11 cellular contexts compared by ENCODE assay signal in genomic region chr1:984476-984814, GRCh38. TPM values are rescaled to one million over a fixed set of nuclear protein-coding genes. Genes with fewer than 3 reads are reported as not detected.
DNase-seq lines count a peak whose midpoint lies in the region; ATAC-seq, FAIRE-seq and TF ChIP-seq lines count a peak whose summit lies in the region.
"Had no signal": no experiment of that assay in that cellular context is flagged by ENCODE, and none has a peak within 500 bp of the region (broad histone marks: within the 10 kb centered on the region; RNA-seq: fewer than 3 reads in every experiment).

No MANE protein-coding gene starts in this region.

- H3K4me1 Mint-ChIP-seq in osteocyte (ENCODE audit: unreplicated experiment), result no peaks in the 10 kb centered on the region

- H3K27me3 Mint-ChIP-seq in osteocyte (ENCODE audit: unreplicated experiment), result no peaks in the 10 kb centered on the region

- H3K4me3 Mint-ChIP-seq in osteocyte (ENCODE audit: unreplicated experiment), result no peak overlapping the region
- H3K4me3 Mint-ChIP-seq: activated naive CD4-positive, alpha-beta T cell treated with anti-CD3 and anti-CD28 coated beads for 36 hours had no signal

- no peak overlapping the region for H3K27ac Mint-ChIP-seq in osteocyte (ENCODE audit: unreplicated experiment)
- H3K27ac Mint-ChIP-seq: activated naive CD4-positive, alpha-beta T cell treated with anti-CD3 and anti-CD28 coated beads for 36 hours had no signal

- no peaks in the 10 kb centered on the region for H3K79me2 ChIP-seq in hepatocyte

- H3K36me3 Mint-ChIP-seq in osteocyte (ENCODE audit: unreplicated experiment), result no peaks in the 10 kb centered on the region

- peak overlapping the region; percentile 95 for H3K4me2 ChIP-seq in hepatocyte

- 61 to 63% methylated on average over 12 of the region's 12 CpGs for WGBS in heart right ventricle, 2 donors
- WGBS in hepatocyte (ENCODE audit: low lambda C conversion rate, missing lambda C conversion rate), result 61% methylated on average over 11 of the region's 12 CpGs
- 42 to 53% (median 53%) methylated on average over 12 of the region's 12 CpGs for WGBS in small intestine, 3 donors

- DNase-seq in cardiac muscle cell (ENCODE audit: low read depth in 1 of 2, low spot score in 1 of 2) (no peak), heart right ventricle (no peak), RWPE2 (ENCODE audit: low spot score) (no peak), hepatocyte (ENCODE audit: low spot score) (no peak), small intestine (peak; percentile 13), osteocyte (ENCODE audit: extremely low spot score, unreplicated experiment) (no peak), inferior parietal cortex (ENCODE audit: extremely low spot score) (no peak)
- DNase-seq: DMS79 had no signal

- no peaks in the 10 kb centered on the region for H3K9me3 Mint-ChIP-seq in osteocyte (ENCODE audit: unreplicated experiment)
- H3K9me3 Mint-ChIP-seq: activated naive CD4-positive, alpha-beta T cell treated with anti-CD3 and anti-CD28 coated beads for 36 hours had no signal

- H3K9me2 ChIP-seq in hepatocyte (replicated peaks; ENCODE audit: insufficient read depth), result no peaks in the 10 kb centered on the region

- H3K27ac ChIP-seq in cardiac muscle cell, result no peak overlapping the region
- H3K27ac ChIP-seq in heart right ventricle, result no peak overlapping the region
- no peak overlapping the region for H3K27ac ChIP-seq in RWPE2 (ENCODE audit: poor library complexity, severe bottlenecking)
- H3K27ac ChIP-seq in hepatocyte, result no peak overlapping the region
- H3K27ac ChIP-seq in small intestine (ENCODE audit: low read depth in 1 of 2, low read length in 1 of 2), result no peak overlapping the region
- H3K27ac ChIP-seq: VCaP had no signal

- TF ChIP-seq CTCF in cardiac muscle cell (IDR thresholded peaks at IDR 0.05; ENCODE audit: low read depth, low read length) (no peak), heart right ventricle (IDR thresholded peaks at IDR 0.05) (peak in 4 of 9 donors; percentile 15 to 43 (median 22)), RWPE2 (IDR thresholded peaks at IDR 0.05; ENCODE audit: poor library complexity, severe bottlenecking) (peak; percentile 62), hepatocyte (IDR thresholded peaks at IDR 0.05; ENCODE audit: poor library complexity) (no peak), osteocyte (IDR thresholded peaks at IDR 0.05) (no peak)

- intact Hi-C loops in heart right ventricle (cut with DNase I), result loop anchor here in 8 of 10 donors (2.0 to 5.0 kb wide), 3 partner anchors 78 to 83 kb away; no protein-coding TSS in a partner anchor

- no peaks in the 10 kb centered on the region for H4K20me1 ChIP-seq in hepatocyte (ENCODE audit: insufficient read depth, poor library complexity, severe bottlenecking)

- no peak for FAIRE-seq in small intestine (lab: Jason Lieb, UNC)

- H3K4me1 ChIP-seq in cardiac muscle cell (ENCODE audit: low read depth), result peaks cover 3% of the 10 kb centered on the region
- H3K4me1 ChIP-seq in heart right ventricle, result peaks cover 0 to 37% (median 3%) of the 10 kb centered on the region in 9 donors
- no peaks in the 10 kb centered on the region for H3K4me1 ChIP-seq in RWPE2 (ENCODE audit: insufficient read depth, poor library complexity, severe bottlenecking)
- H3K4me1 ChIP-seq in hepatocyte (ENCODE audit: insufficient read depth), result no peaks in the 10 kb centered on the region
- H3K4me1 ChIP-seq in small intestine (ENCODE audit: control insufficient read depth in 2 of 2, insufficient read depth in 1 of 2, low read depth in 1 of 2, low read length in 1 of 2), result no peaks in the 10 kb centered on the region

- H3K36me3 ChIP-seq in cardiac muscle cell (no peaks in the 10 kb centered on the region), heart right ventricle (no peaks in the 10 kb centered on the region), RWPE2 (ENCODE audit: low read depth) (no peaks in the 10 kb centered on the region), hepatocyte (replicated peaks; ENCODE audit: insufficient read depth, low read depth) (no peaks in the 10 kb centered on the region), small intestine (ENCODE audit: control insufficient read depth in 2 of 2, insufficient read depth in 2 of 2, low read length in 2 of 2) (no peaks in the 10 kb centered on the region)

- H3K27me3 ChIP-seq in cardiac muscle cell, result peaks cover 56% of the 10 kb centered on the region
- peaks cover 0 to 31% (median 7%) of the 10 kb centered on the region in 7 donors for H3K27me3 ChIP-seq in heart right ventricle
- H3K27me3 ChIP-seq in RWPE2 (ENCODE audit: insufficient read depth, poor library complexity, severe bottlenecking), result peaks cover 5% of the 10 kb centered on the region
- peaks cover 6% of the 10 kb centered on the region for H3K27me3 ChIP-seq in hepatocyte
- peaks cover 0 to 5% of the 10 kb centered on the region in 2 donors for H3K27me3 ChIP-seq in small intestine (ENCODE audit: control insufficient read depth in 2 of 2, insufficient read depth in 2 of 2, low read length in 2 of 2)

- H3K9me3 ChIP-seq in cardiac muscle cell (ENCODE audit: low read depth) (no peaks in the 10 kb centered on the region), heart right ventricle (peaks cover 0 to 5% (median 0%) of the 10 kb centered on the region in 11 donors), RWPE2 (ENCODE audit: severe bottlenecking) (no peaks in the 10 kb centered on the region), hepatocyte (ENCODE audit: low read depth) (no peaks in the 10 kb centered on the region), small intestine (ENCODE audit: control insufficient read depth, low read depth) (no peaks in the 10 kb centered on the region)

- H2AFZ ChIP-seq in hepatocyte, result peak overlapping the region; percentile 60

- ATAC-seq in heart right ventricle (no peak), RWPE2 (ENCODE audit: low read depth) (no peak), GM21390 (IDR thresholded peaks at IDR 0.05; ENCODE audit: unreplicated experiment) (no peak)

- H3K4me3 ChIP-seq in cardiac muscle cell, result peak overlapping the region; percentile 13
- H3K4me3 ChIP-seq in heart right ventricle, result peak overlapping the region in 5 of 10 donors; percentile 23 to 39 (median 32)
- no peak overlapping the region for H3K4me3 ChIP-seq in RWPE2 (ENCODE audit: severe bottlenecking)
- H3K4me3 ChIP-seq in hepatocyte, result no peak overlapping the region
- no peak overlapping the region for H3K4me3 ChIP-seq in small intestine (ENCODE audit: low read depth in 1 of 2, low read length in 2 of 2)

RNA-seq across cellular contexts. Expression of gene PERM1, which starts 2.6 kb away (rescaled TPM):
- total RNA-seq in cardiac muscle cell (0.49 and 1.0 TPM in 2 replicates), heart right ventricle (100 to 1,000 TPM in 8 of 10 donors, 10 to 100 TPM in 2; 66.2 to 238 (median 122) TPM), hepatocyte (not detected in 2 replicates), osteocyte (0.13 TPM in 1 of 2 replicates, not detected in the other)
- polyA plus RNA-seq in cardiac muscle cell (0.71 and 0.77 TPM in 2 replicates), heart right ventricle (100 to 1,000 TPM in 1 of 2 donors, 10 to 100 TPM in 1; 55.1 to 513 TPM), hepatocyte (1.3 and 1.6 TPM in 2 replicates), small intestine (1 to 10 TPM in 1 of 3 donors, under 1 TPM in 1, not detected in 1; 0.30 to 1.6 TPM)
- total RNA-seq: activated naive CD4-positive, alpha-beta T cell treated with anti-CD3 and anti-CD28 coated beads for 36 hours had no signal

RNA-seq across cellular contexts. Expression of gene HES4, which starts 15.5 kb away (rescaled TPM):
- total RNA-seq in cardiac muscle cell (54.4 and 89.4 TPM in 2 replicates), heart right ventricle (10 to 100 TPM; 28.5 to 78.1 (median 41.6) TPM), hepatocyte (21.4 and 28.7 TPM in 2 replicates), osteocyte (75.0 and 79.2 TPM in 2 replicates)
- polyA plus RNA-seq in cardiac muscle cell (45.7 and 83.6 TPM in 2 replicates), heart right ventricle (10 to 100 TPM; 49.2 to 49.8 TPM), hepatocyte (74.5 and 107 TPM in 2 replicates), small intestine (1 to 10 TPM in 2 of 3 donors, under 1 TPM in 1; 0.89 to 8.2 (median 6.2) TPM)

RNA-seq across cellular contexts. Expression of gene PLEKHN1, which starts 18.2 kb away (rescaled TPM):
- total RNA-seq in cardiac muscle cell (0.36 TPM in 1 of 2 replicates, not detected in the other), heart right ventricle (under 1 TPM in 2 of 10 donors, not detected in 8; 0.13 to 0.30 TPM), hepatocyte (0.60 and 0.72 TPM in 2 replicates), osteocyte (0.21 TPM in 2 replicates)
- polyA plus RNA-seq in cardiac muscle cell (0.60 TPM in 2 replicates), heart right ventricle (under 1 TPM; 0.28 to 0.37 TPM), hepatocyte (2.4 and 5.6 TPM in 2 replicates), small intestine (under 1 TPM; 0.72 to 0.89 (median 0.81) TPM)

RNA-seq across cellular contexts. Expression of gene KLHL17, which starts 24.1 kb away (rescaled TPM):
- 16.2 and 42.9 TPM in 2 replicates for total RNA-seq in cardiac muscle cell
- polyA plus RNA-seq in cardiac muscle cell, result 31.5 and 40.6 TPM in 2 replicates
- total RNA-seq in heart right ventricle, result 1 to 10 TPM; 1.3 to 6.6 (median 3.2) TPM
- polyA plus RNA-seq in heart right ventricle, result 10 to 100 TPM in 1 of 2 donors, 1 to 10 TPM in 1; 7.7 to 10.2 TPM
- total RNA-seq in hepatocyte, result 4.1 and 13.8 TPM in 2 replicates
- 25.0 and 35.4 TPM in 2 replicates for polyA plus RNA-seq in hepatocyte
- 10 to 100 TPM in 1 of 3 donors, 1 to 10 TPM in 2; 6.6 to 11.9 (median 7.0) TPM for polyA plus RNA-seq in small intestine
- 26.6 and 31.7 TPM in 2 replicates for total RNA-seq in osteocyte

RNA-seq across cellular contexts. Expression of gene NOC2L, which starts 25.4 kb away (rescaled TPM):
- total RNA-seq in cardiac muscle cell (98.2 and 119 TPM in 2 replicates), heart right ventricle (10 to 100 TPM; 38.3 to 52.5 (median 42.6) TPM), hepatocyte (29.3 and 44.3 TPM in 2 replicates), osteocyte (60.5 and 63.3 TPM in 2 replicates)
- polyA plus RNA-seq in cardiac muscle cell (95.4 and 122 TPM in 2 replicates), heart right ventricle (10 to 100 TPM; 62.5 to 64.8 TPM), hepatocyte (66.6 and 68.1 TPM in 2 replicates), small intestine (10 to 100 TPM; 34.0 to 69.3 (median 42.7) TPM)

Comparison
In these comparisons a context has a peak if more than half of its experiments do, and no peak if none do; other contexts are left out.
1. RNA of gene PERM1, which starts 2.6 kb away (total RNA-seq): 66.2 to 238 TPM in heart right ventricle; 0.49 to 1.0 TPM in cardiac muscle cell, 0.13 TPM in osteocyte and not detected in hepatocyte; every median in the first group is over 10 times any median in the second.